8 cellular contexts compared by ENCODE assay signal in the genomic region with DNA sequence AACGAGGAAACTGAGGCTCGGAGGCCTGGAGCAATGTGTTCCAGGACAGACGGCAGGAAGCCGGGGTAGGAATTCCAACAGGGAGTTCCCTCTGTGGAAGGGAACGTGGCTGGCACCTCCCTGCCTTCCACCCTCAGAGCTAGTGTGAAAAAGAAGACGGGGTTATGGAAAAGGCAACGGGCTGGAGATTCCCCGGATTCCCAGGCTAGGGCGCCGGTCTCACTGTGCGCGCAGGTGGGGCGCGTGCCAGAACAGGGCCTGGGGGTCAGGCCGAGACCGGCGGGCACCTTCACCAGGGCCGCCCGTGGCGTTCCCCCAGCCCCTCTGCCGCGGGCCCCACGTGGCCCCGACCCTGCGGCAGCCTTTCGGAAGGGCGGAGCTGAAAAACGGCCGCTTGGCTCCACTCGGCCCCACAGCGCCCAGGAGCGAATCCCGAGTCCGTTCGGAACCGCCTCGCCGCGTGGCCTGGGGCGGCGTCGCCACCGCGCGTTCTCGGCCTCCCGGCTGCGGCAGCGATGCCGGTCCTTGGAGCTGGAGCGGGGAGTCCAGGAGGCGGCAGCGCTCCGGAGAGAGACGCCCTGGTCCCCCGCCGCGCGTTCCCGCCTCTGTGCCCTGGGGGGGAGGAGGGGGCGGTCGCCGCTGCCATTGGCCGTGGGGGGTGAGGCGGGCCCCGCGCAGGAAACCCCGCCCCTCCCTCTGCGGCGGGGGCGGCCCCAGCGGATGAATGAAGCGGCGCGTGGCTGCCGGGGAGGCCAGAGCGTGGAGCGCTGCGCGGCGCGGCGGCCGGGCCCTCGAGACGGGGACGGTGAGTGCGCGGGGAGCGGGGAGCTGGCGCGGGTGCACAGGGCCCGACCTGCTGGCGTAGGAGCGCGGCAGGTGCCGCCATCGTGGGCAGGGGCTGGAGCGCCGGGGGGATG. TPM values are rescaled to one million over a fixed set of nuclear protein-coding genes. Genes with fewer than 3 reads are reported as not detected.
DNase-seq lines count a peak whose midpoint lies in the region; ATAC-seq, FAIRE-seq and TF ChIP-seq lines count a peak whose summit lies in the region.

A gene with protein sequence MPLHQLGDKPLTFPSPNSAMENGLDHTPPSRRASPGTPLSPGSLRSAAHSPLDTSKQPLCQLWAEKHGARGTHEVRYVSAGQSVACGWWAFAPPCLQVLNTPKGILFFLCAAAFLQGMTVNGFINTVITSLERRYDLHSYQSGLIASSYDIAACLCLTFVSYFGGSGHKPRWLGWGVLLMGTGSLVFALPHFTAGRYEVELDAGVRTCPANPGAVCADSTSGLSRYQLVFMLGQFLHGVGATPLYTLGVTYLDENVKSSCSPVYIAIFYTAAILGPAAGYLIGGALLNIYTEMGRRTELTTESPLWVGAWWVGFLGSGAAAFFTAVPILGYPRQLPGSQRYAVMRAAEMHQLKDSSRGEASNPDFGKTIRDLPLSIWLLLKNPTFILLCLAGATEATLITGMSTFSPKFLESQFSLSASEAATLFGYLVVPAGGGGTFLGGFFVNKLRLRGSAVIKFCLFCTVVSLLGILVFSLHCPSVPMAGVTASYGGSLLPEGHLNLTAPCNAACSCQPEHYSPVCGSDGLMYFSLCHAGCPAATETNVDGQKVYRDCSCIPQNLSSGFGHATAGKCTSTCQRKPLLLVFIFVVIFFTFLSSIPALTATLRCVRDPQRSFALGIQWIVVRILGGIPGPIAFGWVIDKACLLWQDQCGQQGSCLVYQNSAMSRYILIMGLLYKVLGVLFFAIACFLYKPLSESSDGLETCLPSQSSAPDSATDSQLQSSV (plus strand): TSS at position 755 of the 917 bp plus-strand sequence. CDS start 13,952 bp downstream, outside the sequence.

- no peak; the same call in 1 of the 2 replicates for TF ChIP-seq EP300 in K562 (IDR thresholded peaks at IDR 0.05; ENCODE audit: low read length)

- CTCF ChIA-PET in K562 (lab: Yijun Ruan, JAX; ENCODE audit: low intra/inter-chr PET ratio), result no interaction called here

- no peak for TF ChIP-seq RAD21 in K562 (CRISPR knock-in tag; conservative IDR thresholded peaks at IDR 0.05 in 1 of 2, IDR thresholded peaks at IDR 0.05 in 1 of 2)

- POLR2A ChIA-PET in K562 (lab: Yijun Ruan, JAX), result interaction anchor here (0.6 to 2.0 kb wide), 8 partner anchors 8 to 252 kb away, joined by 3 to 8 read pairs (median 4); no protein-coding TSS in a partner anchor

- H3K4me3 ChIP-seq in GM12875 (ENCODE audit: low read depth, low read length) (peak within 1 kb of the TSS; percentile 77), K562 (peak within 1 kb of the TSS; percentile 68)

- intact Hi-C loops in K562 (cut with micrococcal nuclease), result loop anchor here (1.0 kb wide), 1 partner anchor 19 kb away; no protein-coding TSS in a partner anchor

- TSS peak; percentile 95 for BruUV-seq in K562 (replicated peaks; lab: Mats Ljungman, UMichigan)

- DNase-seq in NCI-H187 (lab: John Stamatoyannopoulos, UW), result peak; percentile 67 to 86
- DNase-seq in UCSD-AML1 (lab: John Stamatoyannopoulos, UW; ENCODE audit: unreplicated experiment), result peak; percentile 89
- DNase-seq in K562 (ENCODE audit: extremely low read depth in 1 of 4, low spot score in 3 of 4), result peak; percentile 91 to 99 (median 98)
- DNase-seq in iPS-NIHi7 (ENCODE audit: extremely low spot score), result peak; percentile 81
- DNase-seq in stimulated activated CD4-positive, alpha-beta T cell treated with anti-CD3 and anti-CD28 coated beads, Interleukin-12 subunit alpha, Interleukin-12 subunit beta, amount 100 ng/mL, for 4 hours, result peak; percentile 86

- 7% methylated on average over 31 of the region's 100 CpGs for WGBS in K562 (ENCODE audit: insufficient coverage, low coverage, missing lambda C conversion rate)

- peaks cover 21% of the 10 kb centered on the region for H4K20me1 ChIP-seq in K562 (replicated peaks; ENCODE audit: control insufficient read depth, insufficient read depth, low read length)

- TF ChIP-seq CTCF in GM12875 (IDR thresholded peaks at IDR 0.05; ENCODE audit: borderline replicate concordance, insufficient read depth, low read depth, low read length), result no peak
- TF ChIP-seq CTCF in K562 (IDR thresholded peaks at IDR 0.05 in 2 of 3, conservative IDR thresholded peaks at IDR 0.05 in 1 of 3; ENCODE audit: insufficient read depth in 2 of 3, low read depth in 1 of 3, low read length in 3 of 3), result 0 out of 6 replicates have a peak, but pooled peaks of 1 of the 3 experiments have one; percentile 9

- FAIRE-seq in K562 (lab: Jason Lieb, UNC), result peak; percentile 26

- H3K36me3 ChIP-seq in K562 (ENCODE audit: control insufficient read depth, insufficient read depth, low read length), result peaks cover 28% of the 10 kb centered on the region; the same call in 1 of the 3 replicates

- H3K9ac ChIP-seq in K562 (ENCODE audit: insufficient read depth in 1 of 2, low read depth in 2 of 2, low read length in 2 of 2), result peak within 1 kb of the TSS; percentile 76 to 94

- in situ Hi-C loops in K562 (cut with MboI), result no loop called here

- peak within 1 kb of the TSS; percentile 96 for H2AFZ ChIP-seq in K562 (ENCODE audit: low read depth, low read length)

- peaks cover 4% of the 10 kb centered on the region for H3K9me1 ChIP-seq in K562 (ENCODE audit: control insufficient read depth, insufficient read depth, low read length)

- peaks cover 0 to under 1% of the 10 kb centered on the region in 2 experiments; a peak in 3 of 5 replicates for H3K27me3 ChIP-seq in K562 (ENCODE audit: control insufficient read depth in 2 of 2, insufficient read depth in 2 of 2, low read length in 2 of 2)

- H3K4me1 ChIP-seq in K562 (replicated peaks in 1 of 2; ENCODE audit: control insufficient read depth in 2 of 2, insufficient read depth in 2 of 2, low read length in 2 of 2), result peaks cover 10 to 70% of the 10 kb centered on the region in 2 experiments

- H3K4me2 ChIP-seq in K562 (ENCODE audit: insufficient read depth, low read length), result peak within 1 kb of the TSS; percentile 70

- ATAC-seq in HG02840 (IDR thresholded peaks at IDR 0.05; ENCODE audit: low FRiP score, unreplicated experiment), result peak; percentile 59
- ATAC-seq in K562, result peak; percentile 94
- no peak for ATAC-seq in GM18858 (IDR thresholded peaks at IDR 0.05; ENCODE audit: unreplicated experiment)

- peak within 1 kb of the TSS; percentile 80 for H3K27ac ChIP-seq in K562 (ENCODE audit: extremely low read depth, low read depth, low read length)

- H3K79me2 ChIP-seq in K562 (ENCODE audit: control insufficient read depth, insufficient read depth, low read length), result peaks cover 44% of the 10 kb centered on the region

- H3K9me3 ChIP-seq in K562 (replicated peaks; ENCODE audit: control insufficient read depth, insufficient read depth, low read depth, low read length), result no peaks in the 10 kb centered on the region; the same call in 1 of the 2 replicates

- TF ChIP-seq POLR2A in K562 (conservative IDR thresholded peaks at IDR 0.05), result peak; percentile 84

TF ChIP-seq in K562, 482 proteins besides CTCF, POLR2A, EP300 and RAD21 (continues in another document):
- peak; percentile 79 to 82 for TF ChIP-seq MAZ (CRISPR knock-in tag; conservative IDR thresholded peaks at IDR 0.05 in 1 of 2, IDR thresholded peaks at IDR 0.05 in 1 of 2)
- TF ChIP-seq, protein P1, sequence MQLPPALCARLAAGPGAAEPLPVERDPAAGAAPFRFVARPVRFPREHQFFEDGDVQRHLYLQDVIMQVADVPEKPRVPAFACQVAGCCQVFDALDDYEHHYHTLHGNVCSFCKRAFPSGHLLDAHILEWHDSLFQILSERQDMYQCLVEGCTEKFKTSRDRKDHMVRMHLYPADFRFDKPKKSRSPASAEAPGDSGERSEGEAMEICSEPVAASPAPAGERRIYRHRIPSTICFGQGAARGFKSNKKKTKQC (CRISPR knock-in tag; IDR thresholded peaks at IDR 0.05), result 0 out of 2 replicates have a peak, but pooled peaks have one; percentile 30
- peak; percentile 63 for TF ChIP-seq HMGN3 (IDR thresholded peaks at IDR 0.05; ENCODE audit: borderline replicate concordance, extremely low read depth, insufficient read length, low read depth, low read length)
- TF ChIP-seq MEF2A (IDR thresholded peaks at IDR 0.05; ENCODE audit: control insufficient read depth, low read depth, low read length), result no peak
- TF ChIP-seq POLR2AphosphoS5 (IDR thresholded peaks at IDR 0.05; ENCODE audit: control insufficient read depth, insufficient read depth, low read depth, low read length), result peak; percentile 53; the same call in 1 of the 2 replicates
- TF ChIP-seq ZNF79 (CRISPR knock-in tag; IDR thresholded peaks at IDR 0.05; ENCODE audit: low read depth), result no peak
- TF ChIP-seq U2AF1 (optimal IDR thresholded peaks at IDR 0.05; ENCODE audit: low read depth, low read length), result peak; percentile 47
- peak; percentile 61 for TF ChIP-seq TAF1 (IDR thresholded peaks at IDR 0.05; ENCODE audit: control insufficient read depth, extremely low read depth, insufficient read depth, low read length, severe bottlenecking)

RNA-seq across cellular contexts. Expression of the gene that starts here (rescaled TPM):
- 21.8 and 48.7 TPM in 2 replicates for total RNA-seq in K562 (2011; cell fraction: chromatin; rRNA removed; ENCODE audit: low replicate concordance)
- 35.3 and 40.5 TPM in 2 replicates for total RNA-seq in K562 (2011; cell fraction: nucleolus; rRNA removed)
- total RNA-seq in K562 (2011; cell fraction: nucleoplasm; rRNA removed), result 24.4 TPM in 2 replicates
- total RNA-seq in K562 (2014; rRNA removed) (16.2 and 26.3 TPM in 2 replicates), K562 (2014; rRNA removed; fragmentation: Illumina TruSeq; extraction: Trizol) (6.8 and 7.3 TPM in 2 replicates), K562 (2015; rRNA removed; fragmentation: Illumina TruSeq; extraction: Trizol) (12.1 and 13.9 TPM in 2 replicates), K562 (2021) (21.9 and 25.2 TPM in 2 replicates)
- polyA plus RNA-seq in K562 (2011; rRNA removed) (12.3 and 13.2 TPM in 2 replicates), K562 (2014; fragmentation: Illumina TruSeq; extraction: Trizol) (13.6 and 15.4 TPM in 2 replicates), K562 (2014; fragmentation: Nextera tagmentation; extraction: Ambion mirVana) (1 to 10 TPM; 1.6 to 3.1 TPM), K562 (2014; rRNA removed) (12.8 and 17.7 TPM in 2 replicates)
- 10.5 and 25.9 TPM in 2 replicates for polyA plus RNA-seq in K562 (2011; cell fraction: cytosol; rRNA removed)
- polyA plus RNA-seq in K562 (2011; cell fraction: nucleus; rRNA removed), result 46.8 and 83.4 TPM in 2 replicates
- polyA plus RNA-seq in K562 (2012), result 6.1 and 15.2 TPM in 2 replicates
- 5.1 and 5.5 TPM in 2 replicates for polyA minus RNA-seq in K562 (2011; rRNA and poly(A)+ RNA removed)
- polyA minus RNA-seq in K562 (2011; cell fraction: cytosol; rRNA and poly(A)+ RNA removed), result 13.4 and 13.6 TPM in 2 replicates
- polyA minus RNA-seq in K562 (2011; cell fraction: nucleus; rRNA and poly(A)+ RNA removed), result 11.7 and 15.8 TPM in 2 replicates
